Comparison of ENCODE assay signal across 18 cellular contexts in genomic region chr15:68326711-68327412, GRCh38. TPM values are rescaled to one million over a fixed set of nuclear protein-coding genes. Genes with fewer than 3 reads are reported as not detected.
DNase-seq lines count a peak whose midpoint lies in the region; ATAC-seq, FAIRE-seq and TF ChIP-seq lines count a peak whose summit lies in the region.
"Had no signal": no experiment of that assay in that cellular context is flagged by ENCODE, and none has a peak within 500 bp of the region (broad histone marks: within the 10 kb centered on the region; RNA-seq: fewer than 3 reads in every experiment).

No MANE protein-coding gene starts in this region.

- peak overlapping the region; percentile 55 for H3K27ac Mint-ChIP-seq in T-helper 1 cell treated with Interleukin-12 subunit alpha and Interleukin-12 subunit beta and Interleukin-4 antibody, amounts not matched to agents 30 μg/mL and 1 μg/mL, for 36 hours
- H3K27ac Mint-ChIP-seq: activated B cell treated with CpG ODN at 0.5 μM for 24 hours; activated naive CD8-positive, alpha-beta T cell; B cell had no signal

- no peak overlapping the region for H2AK5ac ChIP-seq in H1 (ENCODE audit: low read depth, low read length)

- H2BK5ac ChIP-seq in H1 (ENCODE audit: low read depth, low read length) = no peak overlapping the region

- peak overlapping the region; percentile 23 for H3K4me3 Mint-ChIP-seq in T-helper 1 cell treated with Interleukin-12 subunit alpha and Interleukin-12 subunit beta and Interleukin-4 antibody, amounts not matched to agents 30 μg/mL and 1 μg/mL, for 36 hours
- H3K4me3 Mint-ChIP-seq: activated B cell treated with CpG ODN at 0.5 μM for 24 hours, B cell had no signal

- no peak overlapping the region for H4K91ac ChIP-seq in H1 (replicated peaks; ENCODE audit: insufficient read length, low read length)

- peak overlapping the region; percentile 50; the same call in 1 of the 2 replicates for H2AFZ ChIP-seq in H1 (ENCODE audit: low read length)

- H3K23ac ChIP-seq in H1 (ENCODE audit: insufficient read length) = no peak overlapping the region

- TF ChIP-seq POLR2A in H1 (IDR thresholded peaks at IDR 0.05; ENCODE audit: control extremely low read depth in 1 of 2, low read depth in 2 of 2, low read length in 2 of 2) (no peak), adrenal gland (IDR thresholded peaks at IDR 0.05) (no peak)

- no peak overlapping the region for H2BK120ac ChIP-seq in H1 (replicated peaks; ENCODE audit: low read depth, low read length)

- POLR2A ChIA-PET in A673 (lab: Charles Lee; ENCODE audit: low non-redundant PET) (no interaction called here), H1 (lab: Charles Lee; ENCODE audit: partially characterized antibody) (interaction anchor here (1.1 kb wide), 1 partner anchor 70 kb away, joined by 3 read pairs; no protein-coding TSS in a partner anchor)

- 88% methylated on average over 12 of the region's 13 CpGs; no CpG with 5 or more reads in 1 of the 2 experiments for WGBS in H1 (ENCODE audit: extremely low coverage in 1 of 2, insufficient coverage in 1 of 2, insufficient read length in 1 of 2, insufficient replicate concordance in 2 of 2, low coverage in 1 of 2, low lambda C conversion rate in 2 of 2, missing lambda C conversion rate in 1 of 2), 2 experiments
- whole genome bisulfite sequencing in adrenal gland, 4 donors = 69 to 85% (median 81%) methylated on average over 7 to 13 of the region's 13 CpGs

- H3K9me3 ChIP-seq in A673 (ENCODE audit: low read depth, low read length, poor library complexity, severe bottlenecking) = no peaks in the 10 kb centered on the region
- no peaks in the 10 kb centered on the region for H3K9me3 ChIP-seq in H1 (ENCODE audit: insufficient read depth in 2 of 2, low read depth in 1 of 2, low read length in 1 of 2)
- no peaks in the 10 kb centered on the region for H3K9me3 ChIP-seq in adrenal gland (replicated peaks in 1 of 3)
- H3K9me3 ChIP-seq: lower lobe of right lung had no signal

- no peak overlapping the region for H3K4ac ChIP-seq in H1 (replicated peaks; ENCODE audit: insufficient read length, low read depth, low read length)

- FAIRE-seq in H1 (lab: Jason Lieb, UNC) = no peak

- H3K36me3 Mint-ChIP-seq in T-helper 1 cell treated with Interleukin-12 subunit alpha and Interleukin-12 subunit beta and Interleukin-4 antibody, amounts not matched to agents 30 μg/mL and 1 μg/mL, for 36 hours (ENCODE audit: low read depth) = no peaks in the 10 kb centered on the region
- H3K36me3 Mint-ChIP-seq: activated naive CD8-positive, alpha-beta T cell had no signal

- no peaks in the 10 kb centered on the region for H3K79me2 ChIP-seq in H1 (ENCODE audit: control insufficient read depth in 1 of 2, insufficient read depth in 2 of 2, low read length in 2 of 2)

- no peak for ATAC-seq in GM19395 (IDR thresholded peaks at IDR 0.05; ENCODE audit: unreplicated experiment)

- BruUV-seq in A673 (replicated peaks; lab: Mats Ljungman, UMichigan) = no TSS peak

- no peaks in the 10 kb centered on the region for H4K20me1 ChIP-seq in H1 (replicated peaks in 1 of 2; ENCODE audit: control insufficient read depth in 1 of 2, insufficient read depth in 2 of 2, low read length in 2 of 2)

- H3K27me3 ChIP-seq in A673 (replicated peaks; ENCODE audit: insufficient read depth, low read depth, low read length, poor library complexity) = no peaks in the 10 kb centered on the region
- no peaks in the 10 kb centered on the region for H3K27me3 ChIP-seq in H1 (replicated peaks in 1 of 4; ENCODE audit: control insufficient read depth in 3 of 4, extremely low read depth in 1 of 4, insufficient read depth in 3 of 4, low read length in 3 of 4)
- H3K27me3 ChIP-seq in adrenal gland = no peaks in the 10 kb centered on the region
- H3K27me3 ChIP-seq: cardiac muscle cell had no signal

- H3K4me3 ChIP-seq in A673 (ENCODE audit: low read depth, low read length, poor library complexity, severe bottlenecking) = no peak overlapping the region
- H3K4me3 ChIP-seq in H1 (ENCODE audit: extremely low read depth in 1 of 4, insufficient read depth in 2 of 4, low read depth in 3 of 4, low read length in 4 of 4) = no peak overlapping the region
- no peak overlapping the region for H3K4me3 ChIP-seq in adrenal gland
- H3K4me3 ChIP-seq: cardiac muscle cell, lower lobe of right lung had no signal

- H3K36me3 ChIP-seq in A673 (ENCODE audit: insufficient read depth, low read length, poor library complexity, severe bottlenecking) = no peaks in the 10 kb centered on the region
- no peaks in the 10 kb centered on the region for H3K36me3 ChIP-seq in H1 (ENCODE audit: control insufficient read depth in 2 of 4, insufficient read depth in 4 of 4, low read length in 3 of 4)
- no peaks in the 10 kb centered on the region for H3K36me3 ChIP-seq in adrenal gland (replicated peaks in 1 of 2)
- H3K36me3 ChIP-seq: cardiac muscle cell, lower lobe of right lung had no signal

- no peak overlapping the region for H4K8ac ChIP-seq in H1 (ENCODE audit: extremely low read depth, insufficient read depth, low read length)

- H3K27ac ChIP-seq in A673 (ENCODE audit: low read depth, low read length, poor library complexity, severe bottlenecking) (no peak overlapping the region), H1 (ENCODE audit: low read depth, low read length) (no peak overlapping the region), adrenal gland (no peak overlapping the region)
- H3K27ac ChIP-seq: cardiac muscle cell, lower lobe of right lung had no signal

- no peaks in the 10 kb centered on the region for H3K9me3 Mint-ChIP-seq in T-helper 1 cell treated with Interleukin-12 subunit alpha and Interleukin-12 subunit beta and Interleukin-4 antibody, amounts not matched to agents 30 μg/mL and 1 μg/mL, for 36 hours
- H3K9me3 Mint-ChIP-seq: activated B cell treated with CpG ODN at 0.5 μM for 24 hours had no signal

- H4K5ac ChIP-seq in H1 (ENCODE audit: insufficient read length, low read depth, low read length) = no peak overlapping the region

- no peak overlapping the region for H3K18ac ChIP-seq in H1 (ENCODE audit: extremely low read depth, low read length)

- H2BK12ac ChIP-seq in H1 (ENCODE audit: low read depth, low read length) = no peak overlapping the region

- H3K56ac ChIP-seq in H1 (replicated peaks; ENCODE audit: insufficient read length, low read depth, low read length) = no peak overlapping the region

- CTCF ChIA-PET in A673 (lab: Charles Lee) (no interaction called here), H1 (lab: Charles Lee; ENCODE audit: partially characterized antibody) (interaction anchor here (0.7 to 2.6 kb wide), 7 partner anchors 11 to 763 kb away, joined by 3 to 15 read pairs (median 4); no protein-coding TSS in a partner anchor)

- H3K79me1 ChIP-seq in H1 (ENCODE audit: low read depth, low read length) = no peaks in the 10 kb centered on the region

- peaks cover 28% of the 10 kb centered on the region for H3K27me3 Mint-ChIP-seq in T-helper 1 cell treated with Interleukin-12 subunit alpha and Interleukin-12 subunit beta and Interleukin-4 antibody, amounts not matched to agents 30 μg/mL and 1 μg/mL, for 36 hours (ENCODE audit: low read depth)
- H3K27me3 Mint-ChIP-seq: activated naive CD8-positive, alpha-beta T cell had no signal

- no peak for TF ChIP-seq EP300 in H1 (IDR thresholded peaks at IDR 0.05; ENCODE audit: borderline replicate concordance in 1 of 2, low read depth in 2 of 2, low read length in 2 of 2)

- DNase-seq in A673 (ENCODE audit: low spot score) = peak; percentile 14
- peak; percentile 41 for DNase-seq in CMK (ENCODE audit: low read depth)
- DNase-seq in H1 (ENCODE audit: low read depth in 1 of 2, low spot score in 2 of 2) = no peak
- no peak for DNase-seq in NCI-H748 treated with DMSO at 0.1 percent for 48 hours (lab: John Stamatoyannopoulos, UW)
- DNase-seq in hepatic stellate cell (ENCODE audit: low spot score) = no peak
- no peak for DNase-seq in adrenal gland
- DNase-seq: activated B cell treated with CpG ODN at 0.5 μM for 24 hours; activated CD8-positive, alpha-beta memory T cell treated with anti-CD3 and anti-CD28 coated beads, Interleukin-2, amount 50 U/mL, for 48 hours; effector CD4-positive, alpha-beta T cell; GF-D8; glutamatergic neuron; lower lobe of right lung; RPMI8226 had no signal

- 0 out of 2 replicates have a peak, but pooled peaks cover 2% of the 10 kb centered on the region for H3K23me2 ChIP-seq in H1 (ENCODE audit: low read depth, low read length)

- 0 out of 2 replicates have a peak overlapping the region, but pooled peaks have one; percentile 32 for H2BK20ac ChIP-seq in H1 (ENCODE audit: low read length)

- peaks cover 3% of the 10 kb centered on the region for H3K4me1 ChIP-seq in A673 (ENCODE audit: insufficient read depth, low read length, poor library complexity, severe bottlenecking)
- H3K4me1 ChIP-seq in H1 (replicated peaks in 1 of 4; ENCODE audit: control insufficient read depth in 3 of 4, insufficient read depth in 4 of 4, low read length in 3 of 4) = peaks cover 2 to 18% (median 8%) of the 10 kb centered on the region in 4 experiments
- no peaks in the 10 kb centered on the region for H3K4me1 ChIP-seq in adrenal gland (replicated peaks in 1 of 2)
- H3K4me1 ChIP-seq: lower lobe of right lung had no signal

- H2BK15ac ChIP-seq in H1 (ENCODE audit: low read length) = peak overlapping the region; percentile 75; the same call in 1 of the 2 replicates

- intact Hi-C loops in A673 (cut with micrococcal nuclease; ENCODE audit: unreplicated experiment) = no loop called here
- intact Hi-C loops in adrenal gland (cut with DNase I) = loop anchor here in 1 of 2 donors (5.0 to 10.0 kb wide), 2 partner anchors 35 to 138 kb away; no protein-coding TSS in a partner anchor

- no peak overlapping the region for H3K4me2 ChIP-seq in H1 (ENCODE audit: insufficient read depth in 1 of 2, low read depth in 2 of 2, low read length in 2 of 2)

- H3K9ac ChIP-seq in H1 (replicated peaks in 1 of 4; ENCODE audit: extremely low read depth in 1 of 4, low read depth in 3 of 4, low read length in 3 of 4) = no peak overlapping the region

- TF ChIP-seq CTCF in A673 (conservative IDR thresholded peaks at IDR 0.05; ENCODE audit: low read depth, low read length) (no peak), H1 (IDR thresholded peaks at IDR 0.05; ENCODE audit: control extremely low read depth in 1 of 3, insufficient read depth in 1 of 3, low read depth in 1 of 3, low read length in 3 of 3) (no peak), adrenal gland (IDR thresholded peaks at IDR 0.05) (no peak)

- no peak for TF ChIP-seq RAD21 in H1 (IDR thresholded peaks at IDR 0.05 in 1 of 2, conservative IDR thresholded peaks at IDR 0.05 in 1 of 2; ENCODE audit: low read depth in 2 of 2, low read length in 2 of 2)

- H3K4me1 Mint-ChIP-seq in T-helper 1 cell treated with Interleukin-12 subunit alpha and Interleukin-12 subunit beta and Interleukin-4 antibody, amounts not matched to agents 30 μg/mL and 1 μg/mL, for 36 hours (ENCODE audit: low read depth) = peaks cover 30% of the 10 kb centered on the region
- H3K4me1 Mint-ChIP-seq: activated B cell treated with CpG ODN at 0.5 μM for 24 hours, B cell had no signal

- no peak overlapping the region for H3K14ac ChIP-seq in H1 (ENCODE audit: insufficient read length)

RNA-seq across cellular contexts. Expression of gene FEM1B, which starts 49.3 kb away (rescaled TPM):
- 44.6 and 47.3 TPM in 2 replicates for total RNA-seq in A673 (2021)
- total RNA-seq in H1 (2021; fragmentation: NEBNext Ultra II Directional; extraction: Animal tissue kit (Norgen Biotek cat#: 25700)) = 72.9 and 83.8 TPM in 2 replicates
- 21.2 and 36.1 TPM in 2 replicates for polyA plus RNA-seq in H1 (2011; rRNA removed)
- 36.7 TPM for polyA plus RNA-seq in H1 (2011; cell fraction: cytosol; rRNA removed)
- 75.5 TPM for polyA plus RNA-seq in H1 (2011; cell fraction: nucleus; rRNA removed)
- 42.3 to 65.4 TPM (median 49.3 TPM) in 4 replicates for polyA plus RNA-seq in H1 (2012, experiment 1 of 2)
- 2.1 TPM for polyA plus RNA-seq in H1 (2012, experiment 2 of 2)
- 28.4 TPM for polyA plus RNA-seq in H1 (2013, experiment 1 of 2)
- polyA plus RNA-seq in H1 (2013, experiment 2 of 2) = 27.2 TPM
- polyA minus RNA-seq in H1 (2011; rRNA and poly(A)+ RNA removed) = 568 and 799 TPM in 2 replicates
- polyA minus RNA-seq in H1 (2011; cell fraction: cytosol; rRNA and poly(A)+ RNA removed) = 135 TPM
- polyA minus RNA-seq in H1 (2011; cell fraction: nucleus; rRNA and poly(A)+ RNA removed) = 269 TPM
- 10 to 100 TPM; 25.2 to 57.7 (median 43.8) TPM for total RNA-seq in adrenal gland
- polyA plus RNA-seq in adrenal gland = 10 to 100 TPM in 1 of 3 donors, 1 to 10 TPM in 2; 7.0 to 35.7 (median 9.3) TPM

Comparison
In these comparisons a context has a peak if more than half of its experiments do, and no peak if none do; other contexts are left out.
1. DNase-seq: peak in A673 (single experiment) and CMK (single experiment); none in H1 (0 of 2), NCI-H748 treated with DMSO at 0.1 percent for 48 hours (single experiment), hepatic stellate cell (single experiment) and adrenal gland (0 of 7).